ENCODE assay signal across 11 cellular contexts in genomic region chr7:2511769-2512168, GRCh38. TPM values are rescaled to one million over a fixed set of nuclear protein-coding genes. Genes with fewer than 3 reads are reported as not detected.
DNase-seq lines count a peak whose midpoint lies in the region; ATAC-seq and TF ChIP-seq lines count a peak whose summit lies in the region.
"Had no signal": no experiment of that assay in that cellular context is flagged by ENCODE, and none has a peak within 500 bp of the region (broad histone marks: within the 10 kb centered on the region; RNA-seq: fewer than 3 reads in every experiment).

No MANE protein-coding gene starts in this region.

- H3K4me3 ChIP-seq in MM.1S (ENCODE audit: low read length), result no peak overlapping the region
- no peak overlapping the region for H3K4me3 ChIP-seq in colonic mucosa
- no peak overlapping the region for H3K4me3 ChIP-seq in neural progenitor cell

- H2AFZ ChIP-seq in MM.1S (ENCODE audit: low read length) (peak overlapping the region; percentile 96), neural progenitor cell (replicated peaks) (no peak overlapping the region)

- H4K20me1 ChIP-seq in MM.1S (ENCODE audit: insufficient read depth, low read length) (no peaks in the 10 kb centered on the region), neural progenitor cell (ENCODE audit: low read depth) (no peaks in the 10 kb centered on the region)

- POLR2A ChIA-PET in WTC11 (lab: Charles Lee), result no interaction called here

- no peak for ATAC-seq in WTC11

- intact Hi-C loops in CD14-positive monocyte (cut with micrococcal nuclease), result loop anchor here in 1 of 2 donors (10.0 kb wide), 1 partner anchor 107 kb away; the partner anchor contains the start of gene CHST12
- intact Hi-C loops in colonic mucosa (cut with DNase I), result no loop called here

- H3K9ac ChIP-seq in MM.1S (ENCODE audit: low read length), result no peak overlapping the region; the same call in 1 of the 2 replicates
- H3K9ac ChIP-seq in colonic mucosa (ENCODE audit: low read depth in 2 of 2, low read length in 2 of 2), result peak overlapping the region; percentile 35 to 56
- no peak overlapping the region for H3K9ac ChIP-seq in neural progenitor cell

- TF ChIP-seq CTCF in CD14-positive monocyte (IDR thresholded peaks at IDR 0.05), result no peak
- TF ChIP-seq CTCF in MM.1S (IDR thresholded peaks at IDR 0.05; ENCODE audit: low read length), result no peak
- TF ChIP-seq CTCF in colonic mucosa (IDR thresholded peaks at IDR 0.05), result no peak
- no peak for TF ChIP-seq CTCF in neural progenitor cell (IDR thresholded peaks at IDR 0.05)
- TF ChIP-seq CTCF in WTC11 (IDR thresholded peaks at IDR 0.05), result no peak

- H3K4me1 ChIP-seq in MM.1S (ENCODE audit: low read length) (peaks cover 24% of the 10 kb centered on the region), colonic mucosa (peaks cover 16% of the 10 kb centered on the region), neural progenitor cell (peaks cover 47% of the 10 kb centered on the region)

- H3K9me3 ChIP-seq in MM.1S (replicated peaks; ENCODE audit: insufficient read depth, low read length) (no peaks in the 10 kb centered on the region), colonic mucosa (no peaks in the 10 kb centered on the region), neural progenitor cell (ENCODE audit: low read depth) (no peaks in the 10 kb centered on the region)

- H3K27ac ChIP-seq in MM.1S (ENCODE audit: low read length) (no peak overlapping the region), colonic mucosa (peak overlapping the region; percentile 65), neural progenitor cell (no peak overlapping the region)

- H3K27me3 ChIP-seq in MM.1S (replicated peaks; ENCODE audit: insufficient read depth, low read length) (peaks cover 30% of the 10 kb centered on the region), colonic mucosa (no peaks in the 10 kb centered on the region), neural progenitor cell (no peaks in the 10 kb centered on the region)

- H3K27ac Mint-ChIP-seq in CD14-positive monocyte, result peak overlapping the region; percentile 92 to 97 (median 95)
- no peak overlapping the region for H3K27ac Mint-ChIP-seq in neural progenitor cell
- H3K27ac Mint-ChIP-seq in WTC11, result no peak overlapping the region

- H3K9me2 ChIP-seq in MM.1S (replicated peaks; ENCODE audit: insufficient read depth, low read length), result no peaks in the 10 kb centered on the region

- CTCF ChIA-PET in WTC11 (lab: Charles Lee), result interaction anchor here (1.3 kb wide), 1 partner anchor 11 kb away, joined by 3 read pairs; no protein-coding TSS in a partner anchor

- H3K36me3 ChIP-seq in MM.1S (replicated peaks; ENCODE audit: insufficient read depth, low read length) (no peaks in the 10 kb centered on the region), colonic mucosa (no peaks in the 10 kb centered on the region), neural progenitor cell (no peaks in the 10 kb centered on the region)

- H3F3A ChIP-seq in MM.1S (ENCODE audit: insufficient read depth, low read length), result peaks cover 5% of the 10 kb centered on the region; the same call in 1 of the 2 replicates
- peaks cover 24% of the 10 kb centered on the region for H3F3A ChIP-seq in neural progenitor cell (ENCODE audit: low read depth)

- H3K4me2 ChIP-seq in MM.1S (ENCODE audit: low read depth, low read length) (peak overlapping the region; percentile 50; the same call in 1 of the 2 replicates), neural progenitor cell (peak overlapping the region; percentile 14)

- H3K4me3 Mint-ChIP-seq in CD14-positive monocyte (peak overlapping the region; percentile 76 to 81), neural progenitor cell (no peak overlapping the region), WTC11 (no peak overlapping the region)

- H3K36me3 Mint-ChIP-seq in CD14-positive monocyte, result no peaks in the 10 kb centered on the region
- H3K36me3 Mint-ChIP-seq in neural progenitor cell, result no peaks in the 10 kb centered on the region
- H3K36me3 Mint-ChIP-seq in WTC11, result no peaks in the 10 kb centered on the region

- DNase-seq in CD14-positive monocyte (ENCODE audit: low spot score) (no peak), MM.1S (no peak), colonic mucosa (no peak), neural progenitor cell (ENCODE audit: low spot score) (no peak), T-helper 9 cell (no peak), WTC11 (ENCODE audit: low spot score) (no peak)
- DNase-seq in stimulated activated naive CD4-positive, alpha-beta T cell (lab: John Stamatoyannopoulos, UW), result no peak
- DNase-seq: activated gamma-delta T cell; DMS 273 treated with DMSO at 0.1 percent for 48 hours; effector CD4-positive, alpha-beta T cell had no signal

- peaks cover 58% of the 10 kb centered on the region for H3K4me1 Mint-ChIP-seq in CD14-positive monocyte
- H3K4me1 Mint-ChIP-seq in neural progenitor cell, result peaks cover 41% of the 10 kb centered on the region
- peaks cover 8% of the 10 kb centered on the region for H3K4me1 Mint-ChIP-seq in WTC11

- H3K27me3 Mint-ChIP-seq in CD14-positive monocyte (ENCODE audit: low read depth in 3 of 3), result peaks cover 0 to 8% (median 3%) of the 10 kb centered on the region in 3 donors
- H3K27me3 Mint-ChIP-seq in neural progenitor cell (ENCODE audit: insufficient read depth, low read depth), result peaks cover 10% of the 10 kb centered on the region
- H3K27me3 Mint-ChIP-seq in WTC11 (ENCODE audit: low read depth), result no peaks in the 10 kb centered on the region

- H3K79me2 ChIP-seq in MM.1S (ENCODE audit: low read length) (no peaks in the 10 kb centered on the region), neural progenitor cell (ENCODE audit: low read depth) (no peaks in the 10 kb centered on the region)

- H3K9me3 Mint-ChIP-seq in CD14-positive monocyte (no peaks in the 10 kb centered on the region), neural progenitor cell (no peaks in the 10 kb centered on the region), WTC11 (no peaks in the 10 kb centered on the region)

TF ChIP-seq in WTC11, 78 proteins besides CTCF, POLR2A, EP300 and RAD21 (continues in another document):
- TF ChIP-seq ZSCAN18 (CRISPR knock-in tag; IDR thresholded peaks at IDR 0.05) (no peak), MAX (CRISPR knock-in tag; IDR thresholded peaks at IDR 0.05) (no peak), CBFB (CRISPR knock-in tag; IDR thresholded peaks at IDR 0.05; ENCODE audit: low read depth) (no peak), CREM (CRISPR knock-in tag; IDR thresholded peaks at IDR 0.05) (no peak), ZNF138 (CRISPR knock-in tag; conservative IDR thresholded peaks at IDR 0.05) (no peak), NFYB (CRISPR knock-in tag; conservative IDR thresholded peaks at IDR 0.05; ENCODE audit: low read depth) (no peak), ZNF671 (CRISPR knock-in tag; IDR thresholded peaks at IDR 0.05) (no peak), CDX4 (CRISPR knock-in tag; IDR thresholded peaks at IDR 0.05; ENCODE audit: borderline replicate concordance) (no peak), PREB (CRISPR knock-in tag; IDR thresholded peaks at IDR 0.05; ENCODE audit: borderline replicate concordance) (no peak), ZBTB21 (CRISPR knock-in tag; IDR thresholded peaks at IDR 0.05; ENCODE audit: borderline replicate concordance) (no peak), RORB (CRISPR knock-in tag; IDR thresholded peaks at IDR 0.05) (no peak), MYBL2 (CRISPR knock-in tag; IDR thresholded peaks at IDR 0.05) (no peak)

RNA-seq across cellular contexts. Expression of gene LFNG, which starts 7.8 kb away (rescaled TPM):
- polyA plus RNA-seq in CD14-positive monocyte, result 1 to 10 TPM; 1.9 to 2.2 TPM
- total RNA-seq in colonic mucosa (100 to 1,000 TPM in 1 of 2 donors, 10 to 100 TPM in 1; 61.4 to 105 TPM), neural progenitor cell (ENCODE audit: low replicate concordance) (58.0 and 177 TPM in 2 replicates), WTC11 (2021) (24.1 to 29.4 TPM (median 26.5 TPM) in 3 replicates)

RNA-seq across cellular contexts. Expression of gene GRIFIN, which starts 35.6 kb away (rescaled TPM):
- not detected for polyA plus RNA-seq in CD14-positive monocyte
- not detected for total RNA-seq in colonic mucosa
- not detected in 2 replicates for total RNA-seq in neural progenitor cell (ENCODE audit: low replicate concordance)
- not detected in 3 replicates for total RNA-seq in WTC11 (2021)
- total RNA-seq: mucosa of gallbladder had no signal

RNA-seq across cellular contexts. Expression of gene BRAT1, which starts 43.6 kb away (rescaled TPM):
- polyA plus RNA-seq in CD14-positive monocyte, result 10 to 100 TPM; 31.6 to 32.5 TPM
- total RNA-seq in colonic mucosa (10 to 100 TPM; 19.3 to 40.0 TPM), neural progenitor cell (ENCODE audit: low replicate concordance) (9.3 and 52.2 TPM in 2 replicates), WTC11 (2021) (44.0 to 50.0 TPM (median 46.1 TPM) in 3 replicates)

RNA-seq across cellular contexts. Expression of gene IQCE, which starts 47.0 kb away (rescaled TPM):
- polyA plus RNA-seq in CD14-positive monocyte, result 1 to 10 TPM; 1.8 to 3.0 TPM
- total RNA-seq in colonic mucosa, result 10 to 100 TPM; 23.2 to 36.3 TPM
- total RNA-seq in neural progenitor cell (ENCODE audit: low replicate concordance), result 4.6 and 10.1 TPM in 2 replicates
- 4.4 to 4.7 TPM (median 4.6 TPM) in 3 replicates for total RNA-seq in WTC11 (2021)

Comparison
In these comparisons a context has a peak if more than half of its experiments do, and no peak if none do; other contexts are left out.
1. H3K27ac Mint-ChIP-seq: peak in CD14-positive monocyte (7 of 7); none in neural progenitor cell (single experiment) and WTC11 (single experiment).
2. H3K4me3 Mint-ChIP-seq: peak in CD14-positive monocyte (2 of 2); none in neural progenitor cell (single experiment) and WTC11 (single experiment).
3. H3K9ac ChIP-seq: peak in colonic mucosa (2 of 2); none in MM.1S (single experiment) and neural progenitor cell (single experiment).